ENCODE assay signal across 8 cellular contexts in genomic region chr3:45499529-45499928, GRCh38.
A peak's percentile ranks its signal among the peaks of the same experiment; 100 is the strongest.
DNase-seq lines count a peak whose midpoint lies in the region; ATAC-seq, FAIRE-seq and TF ChIP-seq lines count a peak whose summit lies in the region.

No MANE protein-coding gene starts in this region.

- H3K4me1 ChIP-seq in A549, result no peaks in the 10 kb centered on the region
- no peaks in the 10 kb centered on the region for H3K4me1 ChIP-seq in GM23338 (ENCODE audit: insufficient read depth)

- FAIRE-seq in A549 (lab: Jason Lieb, UNC) (no peak), TTC549 (lab: Jason Lieb, UNC) (peak; percentile 7)

- H3K9me3 ChIP-seq in A549, result no peaks in the 10 kb centered on the region

- TF ChIP-seq EP300 in A549 (IDR thresholded peaks at IDR 0.05), result no peak

- ATAC-seq in A549 (no peak), GM23338 (no peak), HG03442 (IDR thresholded peaks at IDR 0.05; ENCODE audit: unreplicated experiment) (no peak), GM21717 (IDR thresholded peaks at IDR 0.05; ENCODE audit: unreplicated experiment) (no peak)

- H3K4me3 Mint-ChIP-seq in GM23338, result no peak overlapping the region
- H3K4me3 Mint-ChIP-seq in activated CD4-positive, alpha-beta memory T cell treated with anti-CD3 and anti-CD28 coated beads, Interleukin-2, amount 10 ng/mL, durations not matched to agents 7 days and 5 days, result no peak overlapping the region

- no peak for TF ChIP-seq POLR2A in A549 (IDR thresholded peaks at IDR 0.05; ENCODE audit: low read length)

- H3K4me2 ChIP-seq in A549 (no peak overlapping the region), GM23338 (no peak overlapping the region)

- peaks cover 2% of the 10 kb centered on the region for H3K27me3 Mint-ChIP-seq in GM23338 (ENCODE audit: insufficient read depth, low read depth, poor library complexity)
- H3K27me3 Mint-ChIP-seq in activated CD4-positive, alpha-beta memory T cell treated with anti-CD3 and anti-CD28 coated beads, Interleukin-2, amount 10 ng/mL, durations not matched to agents 7 days and 5 days, result no peaks in the 10 kb centered on the region

- no peaks in the 10 kb centered on the region for H3F3A ChIP-seq in GM23338 (replicated peaks; ENCODE audit: low read depth)

- H3K9me3 Mint-ChIP-seq in GM23338, result no peaks in the 10 kb centered on the region
- no peaks in the 10 kb centered on the region for H3K9me3 Mint-ChIP-seq in activated CD4-positive, alpha-beta memory T cell treated with anti-CD3 and anti-CD28 coated beads, Interleukin-2, amount 10 ng/mL, durations not matched to agents 7 days and 5 days

- TF ChIP-seq RAD21 in A549 (conservative IDR thresholded peaks at IDR 0.05 in 1 of 2, IDR thresholded peaks at IDR 0.05 in 1 of 2), result peak; percentile 64 to 76

- H3K4me1 Mint-ChIP-seq in GM23338, result no peaks in the 10 kb centered on the region; the same call in 2 of the 3 replicates
- H3K4me1 Mint-ChIP-seq in activated CD4-positive, alpha-beta memory T cell treated with anti-CD3 and anti-CD28 coated beads, Interleukin-2, amount 10 ng/mL, durations not matched to agents 7 days and 5 days, result no peaks in the 10 kb centered on the region

- WGBS in A549 (ENCODE audit: missing lambda C conversion rate), result 89% methylated on average over 3 of the region's 3 CpGs

- CTCF ChIA-PET in A549 (lab: Yijun Ruan, JAX), result interaction anchor here (0.7 to 3.7 kb wide), 12 partner anchors 11 to 470 kb away, joined by 3 to 45 read pairs (median 5); partner anchors contain the start of gene TMEM158
- CTCF ChIA-PET in activated CD4-positive, alpha-beta memory T cell treated with anti-CD3 and anti-CD28 coated beads, Interleukin-2, amount 10 ng/mL, durations not matched to agents 7 days and 5 days (lab: Charles Lee), result interaction anchor here (0.8 to 2.6 kb wide), 5 partner anchors 289 to 463 kb away, joined by 3 to 11 read pairs (median 7); no protein-coding TSS in a partner anchor

- H3K4me3 ChIP-seq in A549, result no peak overlapping the region
- no peak overlapping the region for H3K4me3 ChIP-seq in GM23338
- no peak overlapping the region for H3K4me3 ChIP-seq in coronary artery

- no peaks in the 10 kb centered on the region for H3K27me3 ChIP-seq in GM23338 (ENCODE audit: insufficient read depth)

- no peak overlapping the region for H2AFZ ChIP-seq in GM23338

- POLR2A ChIA-PET in A549 (lab: Yijun Ruan, JAX), result no interaction called here
- POLR2A ChIA-PET in activated CD4-positive, alpha-beta memory T cell treated with anti-CD3 and anti-CD28 coated beads, Interleukin-2, amount 10 ng/mL, durations not matched to agents 7 days and 5 days (lab: Charles Lee), result no interaction called here

- H3K36me3 Mint-ChIP-seq in GM23338 (ENCODE audit: low read depth), result peaks cover 31% of the 10 kb centered on the region
- peaks cover 13% of the 10 kb centered on the region for H3K36me3 Mint-ChIP-seq in activated CD4-positive, alpha-beta memory T cell treated with anti-CD3 and anti-CD28 coated beads, Interleukin-2, amount 10 ng/mL, durations not matched to agents 7 days and 5 days (ENCODE audit: low read depth)

- H3K9me2 ChIP-seq in GM23338 (ENCODE audit: insufficient read depth), result no peaks in the 10 kb centered on the region

- DNase-seq in A549 (ENCODE audit: low read depth in 1 of 2, low spot score in 1 of 2), result peak; percentile 19 to 34
- DNase-seq in GM23338 (ENCODE audit: low spot score), result peak; percentile 20
- peak; percentile 55 for DNase-seq in inferior parietal cortex (ENCODE audit: extremely low spot score)
- no peak for DNase-seq in coronary artery (ENCODE audit: low spot score)
- DNase-seq in activated CD4-positive, alpha-beta memory T cell treated with anti-CD3 and anti-CD28 coated beads, Interleukin-2, amount 10 ng/mL, durations not matched to agents 7 days and 5 days, result no peak

- H3K27ac ChIP-seq in A549 (no peak overlapping the region), GM23338 (ENCODE audit: low read depth) (no peak overlapping the region), coronary artery (no peak overlapping the region)

- H3K27ac Mint-ChIP-seq in GM23338, result no peak overlapping the region
- no peak overlapping the region for H3K27ac Mint-ChIP-seq in activated CD4-positive, alpha-beta memory T cell treated with anti-CD3 and anti-CD28 coated beads, Interleukin-2, amount 10 ng/mL, durations not matched to agents 7 days and 5 days

- peaks cover 5% of the 10 kb centered on the region for H3K36me3 ChIP-seq in GM23338 (ENCODE audit: insufficient read depth)

- H4K20me1 ChIP-seq in GM23338 (replicated peaks; ENCODE audit: insufficient read depth), result no peaks in the 10 kb centered on the region

- H3K79me2 ChIP-seq in GM23338 (replicated peaks; ENCODE audit: insufficient read depth), result no peaks in the 10 kb centered on the region

- peak; percentile 61 for TF ChIP-seq CTCF in A549 (IDR thresholded peaks at IDR 0.05)
- TF ChIP-seq CTCF in GM23338 (conservative IDR thresholded peaks at IDR 0.05; ENCODE audit: low read depth in 2 of 2), result no peak; a peak in 2 of 4 replicates
- no peak for TF ChIP-seq CTCF in coronary artery (IDR thresholded peaks at IDR 0.05)

TF ChIP-seq in A549, 52 proteins besides CTCF, POLR2A, EP300 and RAD21:
- TF ChIP-seq PHF8 (IDR thresholded peaks at IDR 0.05; ENCODE audit: borderline replicate concordance, low read depth), result no peak
- TF ChIP-seq SMC3 (IDR thresholded peaks at IDR 0.05), result peak; percentile 66
- TF ChIP-seq CEBPB (IDR thresholded peaks at IDR 0.05), result peak in 1 of 2 experiments; percentile 79; a peak in 2 of 4 replicates
- TF ChIP-seq GATA3 (IDR thresholded peaks at IDR 0.05; ENCODE audit: borderline replicate concordance), result no peak
- no peak for TF ChIP-seq HMGXB4 (CRISPR knock-in tag; IDR thresholded peaks at IDR 0.05; ENCODE audit: borderline replicate concordance)

TF ChIP-seq in GM23338, 12 proteins besides CTCF, POLR2A, EP300 and RAD21:
- TF ChIP-seq ZNF331 (CRISPR knock-in tag; IDR thresholded peaks at IDR 0.05; ENCODE audit: low read depth), result no peak
- no peak for TF ChIP-seq EZH2 (IDR thresholded peaks at IDR 0.05; ENCODE audit: low read depth, unreplicated experiment)
- no peak for TF ChIP-seq NANOG (IDR thresholded peaks at IDR 0.05; ENCODE audit: borderline replicate concordance)
- TF ChIP-seq ZNF114 (CRISPR knock-in tag; IDR thresholded peaks at IDR 0.05), result no peak
- TF ChIP-seq CREB1 (CRISPR knock-in tag; IDR thresholded peaks at IDR 0.05; ENCODE audit: low read depth), result no peak
- TF ChIP-seq STAT1 (IDR thresholded peaks at IDR 0.05; ENCODE audit: unreplicated experiment), result no peak
- no peak for TF ChIP-seq EZH2phosphoT487 (IDR thresholded peaks at IDR 0.05; ENCODE audit: unreplicated experiment)
- TF ChIP-seq JUNB (IDR thresholded peaks at IDR 0.05; ENCODE audit: unreplicated experiment), result no peak

Comparison
In these comparisons a context has a peak if more than half of its experiments do, and no peak if none do; other contexts are left out.
1. DNase-seq: peak in A549 (2 of 2), GM23338 (single experiment) and inferior parietal cortex (single experiment); none in coronary artery (single experiment) and activated CD4-positive, alpha-beta memory T cell treated with anti-CD3 and anti-CD28 coated beads, Interleukin-2, amount 10 ng/mL, durations not matched to agents 7 days and 5 days (single experiment).